8 cellular contexts compared by ENCODE assay signal in genomic region chr2:105888625-105889024, GRCh38.
DNase-seq lines count a peak whose midpoint lies in the region; ATAC-seq and TF ChIP-seq lines count a peak whose summit lies in the region.
"Had no signal": no experiment of that assay in that cellular context is flagged by ENCODE, and none has a peak within 500 bp of the region (broad histone marks: within the 10 kb centered on the region; RNA-seq: fewer than 3 reads in every experiment).

No MANE protein-coding gene starts in this region.

- H3K27me3 Mint-ChIP-seq in WTC11 (ENCODE audit: low read depth), result no peaks in the 10 kb centered on the region

- 96% methylated on average over 2 of the region's 2 CpGs for WGBS in liver

- peaks cover 6 to 24% (median 23%) of the 10 kb centered on the region in 4 donors for H3K4me1 ChIP-seq in liver (ENCODE audit: control insufficient read depth in 4 of 4, insufficient read depth in 4 of 4, low read length in 3 of 4)

- peaks cover 16% of the 10 kb centered on the region for H3K9me3 Mint-ChIP-seq in WTC11

- peaks cover 31% of the 10 kb centered on the region for H3K36me3 Mint-ChIP-seq in WTC11

- CTCF ChIA-PET in WTC11 (lab: Charles Lee), result interaction anchor here (0.5 to 2.1 kb wide), 2 partner anchors 115 to 312 kb away, joined by 4 to 5 read pairs; no protein-coding TSS in a partner anchor

- DNase-seq in DMS53 treated with DMSO at 0.1 percent for 48 hours (lab: John Stamatoyannopoulos, UW; ENCODE audit: unreplicated experiment) (peak; percentile 11), HT-29 (ENCODE audit: low spot score) (peak; percentile 88), WTC11 (ENCODE audit: low spot score) (no peak), SK-N-DZ (ENCODE audit: low spot score) (no peak)
- DNase-seq: KG1 had no signal

- POLR2A ChIA-PET in WTC11 (lab: Charles Lee), result no interaction called here

- H3K27ac Mint-ChIP-seq in WTC11, result no peak overlapping the region

- ATAC-seq in WTC11, result peak; percentile 80
- no peak for ATAC-seq in HG02870 (IDR thresholded peaks at IDR 0.05; ENCODE audit: unreplicated experiment)
- ATAC-seq in GM21367 (IDR thresholded peaks at IDR 0.05; ENCODE audit: unreplicated experiment), result no peak

- TF ChIP-seq CTCF in WTC11 (IDR thresholded peaks at IDR 0.05) (no peak), liver (IDR thresholded peaks at IDR 0.05; ENCODE audit: low read depth, low read length, missing input control) (peak; percentile 19)

- TF ChIP-seq RAD21 in liver (IDR thresholded peaks at IDR 0.05), result peak; percentile 22 to 73

- no peaks in the 10 kb centered on the region for H3K36me3 ChIP-seq in liver (ENCODE audit: control insufficient read depth in 4 of 4, insufficient read depth in 3 of 4, low read depth in 1 of 4, low read length in 3 of 4)

- H3K27me3 ChIP-seq in liver (ENCODE audit: control insufficient read depth in 4 of 4, insufficient read depth in 4 of 4, low read length in 3 of 4), result no peaks in the 10 kb centered on the region

- no peak overlapping the region for H3K4me3 Mint-ChIP-seq in WTC11

- no peak overlapping the region for H3K27ac ChIP-seq in liver (ENCODE audit: low read depth in 1 of 2, low read length in 2 of 2)

- H3K9me3 ChIP-seq in liver (ENCODE audit: control insufficient read depth in 4 of 4, low read length in 3 of 4), result peaks cover 0 to 7% (median 2%) of the 10 kb centered on the region in 4 donors

- no peak overlapping the region for H3K9ac ChIP-seq in liver (ENCODE audit: low read depth in 1 of 2, low read length in 2 of 2)

- no peak overlapping the region for H3K4me3 ChIP-seq in liver (ENCODE audit: low read depth in 1 of 3, low read length in 3 of 3)

- peaks cover 25% of the 10 kb centered on the region for H3K4me1 Mint-ChIP-seq in WTC11

TF ChIP-seq in WTC11, 78 proteins besides CTCF, POLR2A, EP300 and RAD21 (continues in another document):
- no peak for TF ChIP-seq GRHL2 (CRISPR knock-in tag; IDR thresholded peaks at IDR 0.05; ENCODE audit: insufficient replicate concordance, severe bottlenecking)
- TF ChIP-seq SP1 (CRISPR knock-in tag; conservative IDR thresholded peaks at IDR 0.05), result no peak
- no peak for TF ChIP-seq NFYB (CRISPR knock-in tag; conservative IDR thresholded peaks at IDR 0.05; ENCODE audit: low read depth)
- TF ChIP-seq USF2 (CRISPR knock-in tag; IDR thresholded peaks at IDR 0.05), result no peak
- TF ChIP-seq ZNF416 (CRISPR knock-in tag; IDR thresholded peaks at IDR 0.05), result no peak
- TF ChIP-seq PRDM15 (CRISPR knock-in tag; IDR thresholded peaks at IDR 0.05), result no peak

TF ChIP-seq in liver, 16 proteins besides CTCF, POLR2A, EP300 and RAD21:
- no peak for TF ChIP-seq HNF4G (IDR thresholded peaks at IDR 0.05)
- no peak for TF ChIP-seq REST (IDR thresholded peaks at IDR 0.05)
- TF ChIP-seq HNF4A (conservative IDR thresholded peaks at IDR 0.05), result no peak
- TF ChIP-seq ZBTB33 (IDR thresholded peaks at IDR 0.05), result no peak
- TF ChIP-seq ATF3 (IDR thresholded peaks at IDR 0.05), result no peak
- no peak for TF ChIP-seq RXRA (IDR thresholded peaks at IDR 0.05)
- TF ChIP-seq FOXA1 (IDR thresholded peaks at IDR 0.05), result no peak
- no peak for TF ChIP-seq JUND (IDR thresholded peaks at IDR 0.05)
- no peak for TF ChIP-seq SP1 (IDR thresholded peaks at IDR 0.05)
- no peak for TF ChIP-seq FOXA2 (IDR thresholded peaks at IDR 0.05)
- no peak for TF ChIP-seq NR2F2 (IDR thresholded peaks at IDR 0.05)
- TF ChIP-seq EGR1 (IDR thresholded peaks at IDR 0.05; ENCODE audit: low read depth in 2 of 2), result no peak
- no peak for TF ChIP-seq GABPA (IDR thresholded peaks at IDR 0.05 in 1 of 2, conservative IDR thresholded peaks at IDR 0.05 in 1 of 2)
- no peak for TF ChIP-seq YY1 (IDR thresholded peaks at IDR 0.05)
- TF ChIP-seq TAF1 (conservative IDR thresholded peaks at IDR 0.05), result no peak
- no peak for TF ChIP-seq MAX (IDR thresholded peaks at IDR 0.05)

Comparison
In these comparisons a context has a peak if more than half of its experiments do, and no peak if none do; other contexts are left out.
1. DNase-seq: peak in DMS53 treated with DMSO at 0.1 percent for 48 hours (single experiment) and HT-29 (single experiment); none in WTC11 (single experiment) and SK-N-DZ (single experiment).